ENCODE assay signal across 29 cellular contexts in the genomic region with DNA sequence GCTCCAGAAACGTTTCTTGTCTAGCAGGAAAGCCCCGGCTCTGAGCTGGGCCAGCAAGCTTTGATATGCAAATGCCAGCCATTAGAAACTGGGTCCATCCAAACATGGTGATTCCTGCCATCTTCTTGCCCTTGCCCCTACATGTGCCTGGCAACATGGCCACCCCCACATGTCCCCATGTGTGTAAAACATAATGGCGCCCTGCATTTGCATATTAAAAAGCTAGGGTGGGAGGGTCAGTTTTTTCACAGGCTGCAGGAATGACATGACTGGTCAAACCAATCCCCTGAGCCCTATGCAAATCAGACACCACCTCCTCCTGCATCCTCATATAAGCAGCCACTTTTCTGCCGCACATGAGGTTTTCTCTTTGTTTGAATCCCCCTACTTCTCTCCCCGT. TPM values are rescaled to one million over a fixed set of nuclear protein-coding genes. Genes with fewer than 3 reads are reported as not detected.
DNase-seq lines count a peak whose midpoint lies in the region; ATAC-seq, FAIRE-seq and TF ChIP-seq lines count a peak whose summit lies in the region.
"Had no signal": no experiment of that assay in that cellular context is flagged by ENCODE, and none has a peak within 500 bp of the region (broad histone marks: within the 10 kb centered on the region; RNA-seq: fewer than 3 reads in every experiment).

No MANE protein-coding gene starts in this region.

- H3K9me3 ChIP-seq in GM12878 (replicated peaks; ENCODE audit: control insufficient read depth, insufficient read depth, low read length): no peaks in the 10 kb centered on the region
- peaks cover 0 to 5% (median 0%) of the 10 kb centered on the region in 4 donors for H3K9me3 ChIP-seq in tibial nerve

- H3K4me1 ChIP-seq in GM12878 (ENCODE audit: control insufficient read depth, insufficient read depth, low read length): no peaks in the 10 kb centered on the region
- no peaks in the 10 kb centered on the region for H3K4me1 ChIP-seq in tibial nerve

- no peak overlapping the region for H3K4me2 ChIP-seq in GM12878 (ENCODE audit: control insufficient read depth, insufficient read depth)
- H3K4me2 ChIP-seq: PC-9 had no signal

- 36% methylated on average over 5 of the region's 5 CpGs for WGBS in GM12878 (ENCODE audit: insufficient coverage, insufficient replicate concordance, low lambda C conversion rate, missing lambda C conversion rate)
- 61 to 64% methylated on average over 5 of the region's 5 CpGs for WGBS in tibial nerve, 2 donors

- no peak for FAIRE-seq in GM12878 (lab: Jason Lieb, UNC)
- FAIRE-seq: GM18507 had no signal

- DNase-seq in NCI-H2227 (lab: John Stamatoyannopoulos, UW; ENCODE audit: unreplicated experiment): peak; percentile 0
- DNase-seq in NCI-H2227 treated with DMSO at 0.1 percent for 48 hours (lab: John Stamatoyannopoulos, UW): no peak
- DNase-seq in NCI-H146 (lab: John Stamatoyannopoulos, UW): peak; percentile 76
- no peak for DNase-seq in GM12878 (ENCODE audit: low read depth, low spot score)
- DNase-seq in iPS DF 4.7 (ENCODE audit: extremely low read depth, low spot score): peak; percentile 9
- DNase-seq in tibial nerve (ENCODE audit: low spot score in 2 of 2): no peak
- no peak for DNase-seq in ureter (ENCODE audit: low spot score)
- DNase-seq: CD8-positive, alpha-beta memory T cell; DMS 273 treated with DMSO at 0.1 percent for 48 hours; DMS79; EL; GDM1; HCEC 1CT; Kasumi-1; MV-4-11; NCI-H187; NCI-H2081 treated with DMSO at 0.1 percent for 48 hours; NCI-H2171 treated with DMSO at 0.1 percent for 48 hours; NCI-H446; NCI-H524 treated with DMSO at 0.1 percent for 48 hours; PC-9; Right ventricle myocardium superior; RPMI8226; T-cell had no signal

- no peak for TF ChIP-seq RAD21 in GM12878 (IDR thresholded peaks at IDR 0.05; ENCODE audit: insufficient read depth, low read depth, low read length)

- H3K4me3 ChIP-seq in GM12878: no peak overlapping the region
- no peak overlapping the region for H3K4me3 ChIP-seq in tibial nerve
- H3K4me3 ChIP-seq: PC-9 had no signal

- H3K9ac ChIP-seq in GM12878 (ENCODE audit: control insufficient read depth, insufficient read depth, low read length): no peak overlapping the region

- intact Hi-C loops in GM12878 (cut with micrococcal nuclease; ENCODE audit: unreplicated experiment): no loop called here

- H3K36me3 ChIP-seq in GM12878 (ENCODE audit: control insufficient read depth in 2 of 2, insufficient read depth in 2 of 2, low read length in 1 of 2): no peaks in the 10 kb centered on the region
- no peaks in the 10 kb centered on the region for H3K36me3 ChIP-seq in tibial nerve

- ATAC-seq in GM12878: no peak
- no peak for ATAC-seq in HG02938 (IDR thresholded peaks at IDR 0.05; ENCODE audit: unreplicated experiment)
- ATAC-seq: T-cell had no signal

- BruUV-seq in GM12878 (replicated peaks; lab: Mats Ljungman, UMichigan): no TSS peak

- H3K27me3 ChIP-seq in GM12878 (replicated peaks in 1 of 2; ENCODE audit: control insufficient read depth in 2 of 2, insufficient read depth in 2 of 2, low read length in 1 of 2): no peaks in the 10 kb centered on the region
- no peaks in the 10 kb centered on the region for H3K27me3 ChIP-seq in tibial nerve

- no peak for TF ChIP-seq CTCF in GM12878 (IDR thresholded peaks at IDR 0.05 in 2 of 3, conservative IDR thresholded peaks at IDR 0.05 in 1 of 3; ENCODE audit: control insufficient read depth in 2 of 3, extremely low read depth in 1 of 3, insufficient read depth in 1 of 3, low read depth in 3 of 3, low read length in 3 of 3)
- TF ChIP-seq CTCF in tibial nerve (IDR thresholded peaks at IDR 0.05): no peak

- RAD21 ChIA-PET in GM12878 (lab: Charles Lee; ENCODE audit: unreplicated experiment): no interaction called here

- H3K79me2 ChIP-seq in GM12878 (ENCODE audit: control insufficient read depth, insufficient read depth, low read length): no peaks in the 10 kb centered on the region

- H3K27ac ChIP-seq in GM12878 (ENCODE audit: control insufficient read depth, insufficient read depth) (no peak overlapping the region), tibial nerve (no peak overlapping the region)
- H3K27ac ChIP-seq: 22Rv1, HL-60, PC-9 had no signal

- H4K20me1 ChIP-seq in GM12878 (ENCODE audit: control insufficient read depth, insufficient read depth): no peaks in the 10 kb centered on the region

- POLR2A ChIA-PET in GM12878 (lab: Charles Lee): no interaction called here

- CTCF ChIA-PET in GM12878 (lab: Yijun Ruan, JAX): interaction anchor here (1.9 kb wide), 1 partner anchor 154 kb away, joined by 4 read pairs; no protein-coding TSS in a partner anchor

- TF ChIP-seq POLR2A in GM12878 (IDR thresholded peaks at IDR 0.05; ENCODE audit: low read depth, low read length): no peak
- no peak for TF ChIP-seq POLR2A in tibial nerve (IDR thresholded peaks at IDR 0.05)

- no peak overlapping the region for H2AFZ ChIP-seq in GM12878 (ENCODE audit: control insufficient read depth, low read depth, low read length)
- H2AFZ ChIP-seq: PC-9 had no signal

- in situ Hi-C loops in GM12878 (cut with MboI): no loop called here

- SMC1A ChIA-PET in GM12878 (lab: Charles Lee; ENCODE audit: uncharacterized antibody, unreplicated experiment): no interaction called here

- TF ChIP-seq EP300 in GM12878 (IDR thresholded peaks at IDR 0.05; ENCODE audit: borderline replicate concordance in 1 of 2, control insufficient read depth in 1 of 2, low read depth in 2 of 2, low read length in 2 of 2): no peak
- TF ChIP-seq EP300 in tibial nerve (IDR thresholded peaks at IDR 0.05): no peak

TF ChIP-seq in GM12878, 131 proteins besides CTCF, POLR2A, EP300 and RAD21:
- no peak for TF ChIP-seq MTA2 (IDR thresholded peaks at IDR 0.05; ENCODE audit: low read depth)
- peak; percentile 39; the same call in 1 of the 3 replicates for TF ChIP-seq POU2F2 (IDR thresholded peaks at IDR 0.05; ENCODE audit: borderline replicate concordance, low read depth, low read length)
- TF ChIP-seq MXI1 (IDR thresholded peaks at IDR 0.05; ENCODE audit: low read depth, low read length): no peak
- TF ChIP-seq ASH2L (IDR thresholded peaks at IDR 0.05; ENCODE audit: borderline replicate concordance, low read depth): no peak
- TF ChIP-seq DPF2 (IDR thresholded peaks at IDR 0.05): no peak

RNA-seq across cellular contexts. Expression of a gene that starts 21.2 kb away (rescaled TPM):
- total RNA-seq in GM12878 (2013; cell fraction: nucleolus; rRNA removed): 0.15 TPM in 1 of 2 replicates, not detected in the other
- total RNA-seq in GM12878 (2014; rRNA removed): 0.05 TPM in 1 of 2 replicates, not detected in the other
- 0.09 and 0.14 TPM in 2 replicates for total RNA-seq in GM12878 (2014; rRNA removed; fragmentation: Illumina TruSeq; extraction: Trizol)
- 0.08 TPM in 1 of 2 replicates, not detected in the other for total RNA-seq in GM12878 (2021)
- not detected for polyA plus RNA-seq in GM12878 (2011; ENCODE audit: low read depth)
- polyA plus RNA-seq in GM12878 (2011; rRNA removed): not detected in 2 replicates
- polyA plus RNA-seq in GM12878 (2011; cell fraction: cytosol; rRNA removed): 0.03 and 0.04 TPM in 2 replicates
- 0.10 and 0.12 TPM in 2 replicates for polyA plus RNA-seq in GM12878 (2011; cell fraction: nucleus; rRNA removed)
- polyA plus RNA-seq in GM12878 (2012): not detected in 2 replicates
- polyA plus RNA-seq in GM12878 (2014; fragmentation: Illumina TruSeq; extraction: Trizol): 0.15 TPM in 1 of 2 replicates, not detected in the other
- polyA plus RNA-seq in GM12878 (2014; fragmentation: Nextera tagmentation; extraction: Ambion mirVana): not detected
- polyA plus RNA-seq in GM12878 (2014; rRNA removed): 0.13 TPM in 1 of 2 replicates, not detected in the other
- polyA plus RNA-seq in GM12878 (2016; fragmentation: Nextera tagmentation; extraction: Ambion mirVana): not detected
- 0.29 TPM in 1 of 2 replicates, not detected in the other for polyA minus RNA-seq in GM12878 (2011; rRNA and poly(A)+ RNA removed)
- not detected in 2 replicates for polyA minus RNA-seq in GM12878 (2011; cell fraction: cytosol; rRNA and poly(A)+ RNA removed)
- polyA minus RNA-seq in GM12878 (2011; cell fraction: nucleus; rRNA and poly(A)+ RNA removed): 0.12 TPM in 1 of 2 replicates, not detected in the other
- total RNA-seq in tibial nerve: 1 to 10 TPM in 1 of 4 donors, under 1 TPM in 3; 0.21 to 2.1 (median 0.50) TPM
- total RNA-seq in ureter: 1.4 TPM
- polyA plus RNA-seq: CD14-positive monocyte; CD8-positive, alpha-beta memory T cell had no signal

Comparison
In these comparisons a context has a peak if more than half of its experiments do, and no peak if none do; other contexts are left out.
1. DNase-seq: peak in NCI-H2227 (single experiment), NCI-H146 (single experiment) and iPS DF 4.7 (single experiment); none in NCI-H2227 treated with DMSO at 0.1 percent for 48 hours (single experiment), GM12878 (single experiment), tibial nerve (0 of 2) and ureter (single experiment).